In the genomic region with DNA sequence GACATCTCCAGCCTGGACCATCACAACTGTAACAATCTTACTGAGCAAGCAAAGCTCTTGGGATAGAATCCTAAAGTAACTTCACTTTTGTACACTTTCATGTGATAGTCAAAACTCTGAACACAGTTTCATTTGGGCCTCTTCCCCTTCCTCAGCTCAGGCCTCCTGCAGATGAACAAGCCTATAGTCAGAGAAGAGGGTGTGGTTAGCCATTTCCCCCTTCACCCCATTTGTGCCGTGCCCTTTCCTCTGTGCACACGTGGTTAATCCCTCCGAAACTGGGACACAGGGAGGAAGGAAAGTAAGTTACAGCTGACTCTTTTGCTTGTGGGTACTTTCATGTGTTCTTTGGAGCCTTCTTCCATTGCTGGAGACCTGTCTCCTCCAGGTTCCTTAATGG, we compare ENCODE assay signal across 16 cellular contexts. TPM values are rescaled to one million over a fixed set of nuclear protein-coding genes. Genes with fewer than 3 reads are reported as not detected.
A peak's percentile ranks its signal among the peaks of the same experiment; 100 is the strongest.
DNase-seq lines count a peak whose midpoint lies in the region; ATAC-seq, FAIRE-seq and TF ChIP-seq lines count a peak whose summit lies in the region.
"Had no signal": no experiment of that assay in that cellular context is flagged by ENCODE, and none has a peak within 500 bp of the region (broad histone marks: within the 10 kb centered on the region; RNA-seq: fewer than 3 reads in every experiment).

No MANE protein-coding gene starts in this region.

- H3K27ac Mint-ChIP-seq in naive thymus-derived CD4-positive, alpha-beta T cell = no peak overlapping the region
- H3K27ac Mint-ChIP-seq: CD8-positive, alpha-beta T cell had no signal

- peaks cover 0 to 2% (median 0%) of the 10 kb centered on the region in 11 donors for H3K9me3 Mint-ChIP-seq in naive thymus-derived CD4-positive, alpha-beta T cell
- H3K9me3 Mint-ChIP-seq: CD8-positive, alpha-beta T cell had no signal

- no peaks in the 10 kb centered on the region for H3K27me3 ChIP-seq in body of pancreas
- no peaks in the 10 kb centered on the region for H3K27me3 ChIP-seq in naive thymus-derived CD4-positive, alpha-beta T cell (ENCODE audit: control insufficient read depth in 2 of 2, insufficient read depth in 2 of 2, low read length in 2 of 2)

- POLR2A ChIA-PET in naive thymus-derived CD4-positive, alpha-beta T cell (lab: Charles Lee) = no interaction called here

- 81 to 87% methylated on average over 3 of the region's 3 CpGs for WGBS in body of pancreas, 2 donors

- H3K4me1 Mint-ChIP-seq in naive thymus-derived CD4-positive, alpha-beta T cell = peaks cover 0 to 14% (median 4%) of the 10 kb centered on the region in 7 donors

- H3K27me3 Mint-ChIP-seq in naive thymus-derived CD4-positive, alpha-beta T cell = no peaks in the 10 kb centered on the region

- CTCF ChIA-PET in naive thymus-derived CD4-positive, alpha-beta T cell (lab: Charles Lee) = no interaction called here

- no peak for FAIRE-seq in GM12891 (lab: Jason Lieb, UNC)
- FAIRE-seq: bronchial epithelial cell had no signal

- no peak overlapping the region for H3K4me3 Mint-ChIP-seq in naive thymus-derived CD4-positive, alpha-beta T cell
- H3K4me3 Mint-ChIP-seq: CD8-positive, alpha-beta T cell had no signal

- no peak overlapping the region for H3K4me3 ChIP-seq in body of pancreas
- H3K4me3 ChIP-seq in naive thymus-derived CD4-positive, alpha-beta T cell (ENCODE audit: low read length) = no peak overlapping the region
- H3K4me3 ChIP-seq: psoas muscle, SK-N-MC had no signal

- H3K36me3 ChIP-seq in body of pancreas (replicated peaks in 1 of 2; ENCODE audit: insufficient read depth in 1 of 2, low read depth in 2 of 2) = no peaks in the 10 kb centered on the region
- no peaks in the 10 kb centered on the region for H3K36me3 ChIP-seq in naive thymus-derived CD4-positive, alpha-beta T cell (ENCODE audit: control insufficient read depth in 2 of 3, insufficient read depth in 3 of 3, low read length in 3 of 3)

- H3K27ac ChIP-seq in body of pancreas = peak overlapping the region in 3 of 4 donors; percentile 61 to 75 (median 62)
- no peak overlapping the region for H3K27ac ChIP-seq in naive thymus-derived CD4-positive, alpha-beta T cell (ENCODE audit: low read depth, low read length)
- H3K27ac ChIP-seq: psoas muscle, SK-N-MC had no signal

- peaks cover 28% of the 10 kb centered on the region for H3K4me1 ChIP-seq in body of pancreas
- H3K4me1 ChIP-seq in naive thymus-derived CD4-positive, alpha-beta T cell (ENCODE audit: control insufficient read depth in 2 of 2, insufficient read depth in 2 of 2, low read length in 2 of 2) = peaks cover 0 to 5% of the 10 kb centered on the region in 2 donors
- H3K4me1 ChIP-seq: psoas muscle had no signal

- no peaks in the 10 kb centered on the region for H3K9me3 ChIP-seq in body of pancreas
- H3K9me3 ChIP-seq in naive thymus-derived CD4-positive, alpha-beta T cell (ENCODE audit: control insufficient read depth in 2 of 3, low read length in 3 of 3) = no peaks in the 10 kb centered on the region

- H3K36me3 Mint-ChIP-seq in naive thymus-derived CD4-positive, alpha-beta T cell = no peaks in the 10 kb centered on the region
- H3K36me3 Mint-ChIP-seq: CD8-positive, alpha-beta T cell had no signal

- TF ChIP-seq CTCF in body of pancreas (IDR thresholded peaks at IDR 0.05) = no peak

- TF ChIP-seq POLR2A in GM12891 (IDR thresholded peaks at IDR 0.05; ENCODE audit: low read depth, low read length) (no peak), body of pancreas (IDR thresholded peaks at IDR 0.05) (no peak)

- DNase-seq in GM12891 (ENCODE audit: insufficient read length, low spot score) (no peak), MV-4-11 (lab: John Stamatoyannopoulos, UW) (peak; percentile 97), body of pancreas (peak in 1 of 4 donors; percentile 34), NCI-H1417 (lab: John Stamatoyannopoulos, UW) (no peak), cerebellum (ENCODE audit: low spot score) (no peak)
- DNase-seq in naive thymus-derived CD4-positive, alpha-beta T cell = no peak
- DNase-seq in activated CD4-positive, alpha-beta T cell treated with anti-CD3 and anti-CD28 coated beads, Interleukin-2, amount 50 U/mL, for 4 hours = no peak
- DNase-seq: CD8-positive, alpha-beta T cell; H7; NCI-H146; NCI-H526; psoas muscle; stimulated activated CD4-positive, alpha-beta T cell treated with anti-CD3 and anti-CD28 coated beads, Interleukin-4, amount 100 ng/mL, for 4 hours had no signal

- ATAC-seq in body of pancreas (no peak), HG02610 (IDR thresholded peaks at IDR 0.05; ENCODE audit: unreplicated experiment) (no peak)
- ATAC-seq in naive thymus-derived CD4-positive, alpha-beta T cell = peak; percentile 75
- ATAC-seq: CD8-positive, alpha-beta T cell; psoas muscle had no signal

- intact Hi-C loops in body of pancreas (cut with DNase I) = no loop called here
- intact Hi-C loops in naive thymus-derived CD4-positive, alpha-beta T cell (cut with micrococcal nuclease) = no loop called here

TF ChIP-seq in GM12891, 5 proteins besides CTCF, POLR2A, EP300 and RAD21:
- TF ChIP-seq POU2F2 (IDR thresholded peaks at IDR 0.05; ENCODE audit: low read depth, low read length) = no peak
- peak; percentile 38; the same call in 1 of the 2 replicates for TF ChIP-seq SPI1 (IDR thresholded peaks at IDR 0.05; ENCODE audit: low read depth, low read length)

RNA-seq across cellular contexts. Expression of a gene that starts 29.8 kb away (rescaled TPM):
- 1.3 TPM for polyA plus RNA-seq in GM12891 (2012; ENCODE audit: low read depth, missing spikeins)
- 1 to 10 TPM in 1 of 2 donors, not detected in 1; 1.3 TPM for total RNA-seq in body of pancreas
- total RNA-seq in naive thymus-derived CD4-positive, alpha-beta T cell = 10 to 100 TPM in 1 of 5 experiments, 1 to 10 TPM in 1, under 1 TPM in 2, not detected in 1; 0.70 to 44.4 (median 3.1) TPM
- under 1 TPM in 1 of 2 donors, not detected in 1; 0.30 TPM for polyA plus RNA-seq in naive thymus-derived CD4-positive, alpha-beta T cell
- not detected for total RNA-seq in cerebellum
- total RNA-seq: CD8-positive, alpha-beta T cell; H7 had no signal
